ENCODE assay signal across 1 cellular context in genomic region chr2:47486858-47487497, GRCh38.
TF ChIP-seq lines count a peak whose summit lies in the region.

No MANE protein-coding gene starts in this region.

TF ChIP-seq in K562, 482 proteins besides CTCF, POLR2A, EP300 and RAD21 (continued from another document):
- TF ChIP-seq, protein P1, sequence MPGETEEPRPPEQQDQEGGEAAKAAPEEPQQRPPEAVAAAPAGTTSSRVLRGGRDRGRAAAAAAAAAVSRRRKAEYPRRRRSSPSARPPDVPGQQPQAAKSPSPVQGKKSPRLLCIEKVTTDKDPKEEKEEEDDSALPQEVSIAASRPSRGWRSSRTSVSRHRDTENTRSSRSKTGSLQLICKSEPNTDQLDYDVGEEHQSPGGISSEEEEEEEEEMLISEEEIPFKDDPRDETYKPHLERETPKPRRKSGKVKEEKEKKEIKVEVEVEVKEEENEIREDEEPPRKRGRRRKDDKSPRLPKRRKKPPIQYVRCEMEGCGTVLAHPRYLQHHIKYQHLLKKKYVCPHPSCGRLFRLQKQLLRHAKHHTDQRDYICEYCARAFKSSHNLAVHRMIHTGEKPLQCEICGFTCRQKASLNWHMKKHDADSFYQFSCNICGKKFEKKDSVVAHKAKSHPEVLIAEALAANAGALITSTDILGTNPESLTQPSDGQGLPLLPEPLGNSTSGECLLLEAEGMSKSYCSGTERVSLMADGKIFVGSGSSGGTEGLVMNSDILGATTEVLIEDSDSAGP (CRISPR knock-in tag; IDR thresholded peaks at IDR 0.05): no peak
- TF ChIP-seq ZNF175 (CRISPR knock-in tag; IDR thresholded peaks at IDR 0.05; ENCODE audit: low read depth) (no peak), ZBTB49 (CRISPR knock-in tag; IDR thresholded peaks at IDR 0.05; ENCODE audit: borderline replicate concordance) (no peak), ZNF253 (CRISPR knock-in tag; conservative IDR thresholded peaks at IDR 0.05) (no peak), POLR2AphosphoS2 (IDR thresholded peaks at IDR 0.05; ENCODE audit: low read length) (0 out of 2 replicates have a peak, but pooled peaks have one; percentile 40), ZNF586 (CRISPR knock-in tag; conservative IDR thresholded peaks at IDR 0.05) (no peak), ZNF445 (CRISPR knock-in tag; IDR thresholded peaks at IDR 0.05; ENCODE audit: low read depth) (no peak), SMARCA4 (IDR thresholded peaks at IDR 0.05) (peak; percentile 61; the same call in 1 of the 2 replicates), ZNF324 (CRISPR knock-in tag; IDR thresholded peaks at IDR 0.05) (no peak), RUNX1 (IDR thresholded peaks at IDR 0.05; ENCODE audit: low read depth) (no peak), ZNF551 (CRISPR knock-in tag; IDR thresholded peaks at IDR 0.05) (no peak), SFPQ (IDR thresholded peaks at IDR 0.05; ENCODE audit: low read depth, low read length) (no peak), TCF7L2 (IDR thresholded peaks at IDR 0.05; ENCODE audit: low read depth, low read length) (no peak), RCOR1 (IDR thresholded peaks at IDR 0.05; ENCODE audit: borderline replicate concordance in 1 of 2, low read depth in 2 of 2, low read length in 2 of 2) (peak in 1 of 2 experiments; percentile 83; a peak in 2 of 4 replicates), ZNF699 (CRISPR knock-in tag; IDR thresholded peaks at IDR 0.05; ENCODE audit: insufficient replicate concordance) (no peak), LCOR (CRISPR knock-in tag; IDR thresholded peaks at IDR 0.05) (no peak), PRPF4 (IDR thresholded peaks at IDR 0.05; ENCODE audit: insufficient read depth, low read depth, low read length, poor library complexity, severe bottlenecking) (no peak), GTF2F1 (IDR thresholded peaks at IDR 0.05; ENCODE audit: low read depth, low read length) (no peak), ETV6 (IDR thresholded peaks at IDR 0.05; ENCODE audit: borderline replicate concordance in 1 of 2, low read depth in 2 of 2, low read length in 1 of 2) (peak in 1 of 2 experiments; percentile 97; a peak in 2 of 4 replicates), ETV6 (CRISPR knock-in tag; IDR thresholded peaks at IDR 0.05; ENCODE audit: borderline replicate concordance) (no peak), NFATC3 (IDR thresholded peaks at IDR 0.05) (no peak), RNF2 (IDR thresholded peaks at IDR 0.05) (peak; percentile 66; the same call in 1 of the 2 replicates), E2F8 (IDR thresholded peaks at IDR 0.05; ENCODE audit: low read depth, partially characterized antibody) (no peak), ZNF507 (tag; conservative IDR thresholded peaks at IDR 0.05) (no peak), ZNF449 (CRISPR knock-in tag; IDR thresholded peaks at IDR 0.05) (no peak), CREB3 (tag; conservative IDR thresholded peaks at IDR 0.05; ENCODE audit: low read depth) (no peak), SOX6 (IDR thresholded peaks at IDR 0.05) (peak; percentile 62; the same call in 1 of the 2 replicates), ELK3 (CRISPR knock-in tag; IDR thresholded peaks at IDR 0.05) (no peak), ZNF584 (CRISPR knock-in tag; IDR thresholded peaks at IDR 0.05; ENCODE audit: low read depth) (no peak), ZNF561 (CRISPR knock-in tag; conservative IDR thresholded peaks at IDR 0.05) (no peak), NBN (IDR thresholded peaks at IDR 0.05; ENCODE audit: low read depth) (no peak; the same call in 1 of the 2 replicates), HMGN3 (IDR thresholded peaks at IDR 0.05; ENCODE audit: borderline replicate concordance, extremely low read depth, insufficient read length, low read depth, low read length) (no peak), MIER1 (IDR thresholded peaks at IDR 0.05; ENCODE audit: low read depth) (no peak), GABPA (tag; conservative IDR thresholded peaks at IDR 0.05; ENCODE audit: low read depth) (peak; percentile 66)
- TF ChIP-seq, protein P2, sequence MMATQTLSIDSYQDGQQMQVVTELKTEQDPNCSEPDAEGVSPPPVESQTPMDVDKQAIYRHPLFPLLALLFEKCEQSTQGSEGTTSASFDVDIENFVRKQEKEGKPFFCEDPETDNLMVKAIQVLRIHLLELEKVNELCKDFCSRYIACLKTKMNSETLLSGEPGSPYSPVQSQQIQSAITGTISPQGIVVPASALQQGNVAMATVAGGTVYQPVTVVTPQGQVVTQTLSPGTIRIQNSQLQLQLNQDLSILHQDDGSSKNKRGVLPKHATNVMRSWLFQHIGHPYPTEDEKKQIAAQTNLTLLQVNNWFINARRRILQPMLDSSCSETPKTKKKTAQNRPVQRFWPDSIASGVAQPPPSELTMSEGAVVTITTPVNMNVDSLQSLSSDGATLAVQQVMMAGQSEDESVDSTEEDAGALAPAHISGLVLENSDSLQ (IDR thresholded peaks at IDR 0.05): peak; percentile 90
